9 cellular contexts compared by ENCODE assay signal in the genomic region with DNA sequence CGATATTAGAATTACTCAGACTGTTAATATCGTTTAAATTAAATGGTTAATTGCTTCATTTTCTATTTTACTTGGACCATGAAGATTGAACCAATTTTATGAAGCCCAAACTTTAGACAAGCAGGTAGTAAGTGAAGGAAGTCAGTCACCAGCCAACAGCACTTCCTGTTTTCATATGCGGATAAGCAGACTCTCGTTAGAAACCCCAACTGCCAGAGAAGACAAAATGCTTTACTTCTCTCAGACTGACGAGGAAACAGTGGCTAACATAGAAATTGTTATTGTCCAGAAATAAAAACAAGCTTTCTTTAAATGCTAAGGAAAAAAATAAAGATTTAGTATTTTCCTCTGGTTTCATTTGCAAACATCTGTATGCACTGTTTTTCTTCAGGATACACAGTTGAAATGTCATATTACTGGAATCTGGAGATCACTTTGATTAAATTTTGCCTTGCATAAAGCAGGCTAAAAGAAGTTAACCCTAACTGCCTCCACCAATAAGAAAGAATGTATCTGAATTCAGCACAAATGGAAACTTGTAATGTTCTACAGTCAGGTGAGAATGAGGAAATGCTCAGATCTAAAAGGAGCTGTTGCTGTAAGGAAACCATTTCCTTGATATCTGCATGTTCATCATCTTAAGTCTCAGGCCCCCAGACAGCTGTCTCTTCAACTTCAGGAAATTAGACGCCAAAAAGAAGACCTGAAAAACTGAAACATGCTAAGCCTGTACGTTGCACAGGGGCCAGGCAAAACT.
DNase-seq lines count a peak whose midpoint lies in the region; ATAC-seq and TF ChIP-seq lines count a peak whose summit lies in the region.
"Had no signal": no experiment of that assay in that cellular context is flagged by ENCODE, and none has a peak within 500 bp of the region (broad histone marks: within the 10 kb centered on the region; RNA-seq: fewer than 3 reads in every experiment).

No MANE protein-coding gene starts in this region.

- H3K27me3 Mint-ChIP-seq in activated T-cell treated with anti-CD3 and anti-CD28 coated beads, Interleukin-2, amount 50 U/mL, for 72 hours (ENCODE audit: low read depth), result no peaks in the 10 kb centered on the region
- H3K27me3 Mint-ChIP-seq in activated T-helper 2 cell treated with anti-CD3 and anti-CD28 coated beads, Interferon-gamma antibody, Interleukin-2, Interleukin-4, amounts not matched to agents 10 μg/mL and 5 μg/mL and 100 μg/mL, durations not matched to agents 14 hours and 24 hours and 36 hours (ENCODE audit: low read depth), result no peaks in the 10 kb centered on the region

- WGBS in thymus, result 31% methylated on average over 7 of the region's 7 CpGs

- H3K9me3 Mint-ChIP-seq in activated T-cell treated with anti-CD3 and anti-CD28 coated beads, Interleukin-2, amount 50 U/mL, for 72 hours, result peaks cover 8 to 10% of the 10 kb centered on the region in 2 donors
- peaks cover 26% of the 10 kb centered on the region for H3K9me3 Mint-ChIP-seq in activated T-helper 2 cell treated with anti-CD3 and anti-CD28 coated beads, Interferon-gamma antibody, Interleukin-2, Interleukin-4, amounts not matched to agents 10 μg/mL and 5 μg/mL and 100 μg/mL, durations not matched to agents 14 hours and 24 hours and 36 hours

- H3K9me3 ChIP-seq in thymus (ENCODE audit: control insufficient read depth) (no peaks in the 10 kb centered on the region), ascending aorta (no peaks in the 10 kb centered on the region)

- H3K4me1 ChIP-seq in thymus (ENCODE audit: control insufficient read depth, insufficient read depth, low read length) (no peaks in the 10 kb centered on the region), ascending aorta (no peaks in the 10 kb centered on the region)

- intact Hi-C loops in activated T-helper 2 cell treated with anti-CD3 and anti-CD28 coated beads, Interferon-gamma antibody, Interleukin-2, Interleukin-4, amounts not matched to agents 10 μg/mL and 5 μg/mL and 100 μg/mL, durations not matched to agents 14 hours and 24 hours and 36 hours (cut with micrococcal nuclease), result loop anchor here (5.0 kb wide), 5 partner anchors 44 to 144 kb away; a partner anchor contains a TSS
- intact Hi-C loops in ascending aorta (cut with DNase I), result no loop called here

- H3K4me3 Mint-ChIP-seq in activated T-cell treated with anti-CD3 and anti-CD28 coated beads, Interleukin-2, amount 50 U/mL, for 72 hours, result peak overlapping the region; percentile 59 to 91
- peak overlapping the region; percentile 52 for H3K4me3 Mint-ChIP-seq in activated T-helper 2 cell treated with anti-CD3 and anti-CD28 coated beads, Interferon-gamma antibody, Interleukin-2, Interleukin-4, amounts not matched to agents 10 μg/mL and 5 μg/mL and 100 μg/mL, durations not matched to agents 14 hours and 24 hours and 36 hours (ENCODE audit: low read depth)

- ATAC-seq in activated T-cell treated with anti-CD3 and anti-CD28 coated beads, Interleukin-2, amount 50 U/mL, for 72 hours (replicated peaks in 1 of 2), result peak; percentile 70 to 77
- peak; percentile 64 for ATAC-seq in HG03378 (IDR thresholded peaks at IDR 0.05; ENCODE audit: unreplicated experiment)

- H3K27me3 ChIP-seq in thymus (ENCODE audit: control insufficient read depth, insufficient read depth) (no peaks in the 10 kb centered on the region), ascending aorta (no peaks in the 10 kb centered on the region)

- peaks cover 5 to 8% of the 10 kb centered on the region in 2 donors for H3K36me3 Mint-ChIP-seq in activated T-cell treated with anti-CD3 and anti-CD28 coated beads, Interleukin-2, amount 50 U/mL, for 72 hours (ENCODE audit: insufficient read depth in 2 of 2)
- H3K36me3 Mint-ChIP-seq in activated T-helper 2 cell treated with anti-CD3 and anti-CD28 coated beads, Interferon-gamma antibody, Interleukin-2, Interleukin-4, amounts not matched to agents 10 μg/mL and 5 μg/mL and 100 μg/mL, durations not matched to agents 14 hours and 24 hours and 36 hours (ENCODE audit: low read depth), result peaks cover 32% of the 10 kb centered on the region

- H3K27ac ChIP-seq in thymus (ENCODE audit: low read depth) (peak overlapping the region; percentile 80), ascending aorta (no peak overlapping the region)

- TF ChIP-seq CTCF in ascending aorta (IDR thresholded peaks at IDR 0.05), result no peak

- H3K4me1 Mint-ChIP-seq in activated T-cell treated with anti-CD3 and anti-CD28 coated beads, Interleukin-2, amount 50 U/mL, for 72 hours (ENCODE audit: low read depth), result peaks cover 47% of the 10 kb centered on the region
- H3K4me1 Mint-ChIP-seq in activated T-helper 2 cell treated with anti-CD3 and anti-CD28 coated beads, Interferon-gamma antibody, Interleukin-2, Interleukin-4, amounts not matched to agents 10 μg/mL and 5 μg/mL and 100 μg/mL, durations not matched to agents 14 hours and 24 hours and 36 hours (ENCODE audit: low read depth), result peaks cover 47% of the 10 kb centered on the region

- H3K4me3 ChIP-seq in thymus (ENCODE audit: low read length), result no peak overlapping the region
- no peak overlapping the region for H3K4me3 ChIP-seq in ascending aorta

- peak overlapping the region; percentile 99 for H3K27ac Mint-ChIP-seq in activated T-cell treated with anti-CD3 and anti-CD28 coated beads, Interleukin-2, amount 50 U/mL, for 72 hours
- peak overlapping the region; percentile 97 for H3K27ac Mint-ChIP-seq in activated T-helper 2 cell treated with anti-CD3 and anti-CD28 coated beads, Interferon-gamma antibody, Interleukin-2, Interleukin-4, amounts not matched to agents 10 μg/mL and 5 μg/mL and 100 μg/mL, durations not matched to agents 14 hours and 24 hours and 36 hours

- no peaks in the 10 kb centered on the region for H3K36me3 ChIP-seq in thymus (ENCODE audit: control insufficient read depth, insufficient read depth)
- no peaks in the 10 kb centered on the region for H3K36me3 ChIP-seq in ascending aorta

- peak; percentile 7 to 11 for DNase-seq in activated T-cell treated with anti-CD3 and anti-CD28 coated beads, Interleukin-2, amount 50 U/mL, for 72 hours
- no peak for DNase-seq in activated T-cell treated with anti-CD3 and anti-CD28 coated beads, Interleukin-2, amount 50 U/mL, for 48 hours
- DNase-seq in activated T-helper 2 cell treated with anti-CD3 and anti-CD28 coated beads, Interferon-gamma antibody, Interleukin-2, Interleukin-4, amounts not matched to agents 10 μg/mL and 5 μg/mL and 100 μg/mL, durations not matched to agents 14 hours and 24 hours and 36 hours (ENCODE audit: low spot score), result no peak
- DNase-seq in ascending aorta (ENCODE audit: low spot score in 2 of 2) (no peak), glomerular visceral epithelial cell (ENCODE audit: extremely low spot score) (no peak)
- DNase-seq in activated CD4-positive, alpha-beta T cell treated with anti-CD3 and anti-CD28 coated beads, Interleukin-2, amount 50 U/mL, for 1 hour, result no peak
- DNase-seq: NCI-H748 treated with DMSO at 0.1 percent for 48 hours had no signal

Comparison
In these comparisons a context has a peak if more than half of its experiments do, and no peak if none do; other contexts are left out.
1. DNase-seq: peak in activated T-cell treated with anti-CD3 and anti-CD28 coated beads, Interleukin-2, amount 50 U/mL, for 72 hours (2 of 2); none in activated T-cell treated with anti-CD3 and anti-CD28 coated beads, Interleukin-2, amount 50 U/mL, for 48 hours (0 of 2), activated T-helper 2 cell treated with anti-CD3 and anti-CD28 coated beads, Interferon-gamma antibody, Interleukin-2, Interleukin-4, amounts not matched to agents 10 μg/mL and 5 μg/mL and 100 μg/mL, durations not matched to agents 14 hours and 24 hours and 36 hours (single experiment), ascending aorta (0 of 2), glomerular visceral epithelial cell (single experiment) and activated CD4-positive, alpha-beta T cell treated with anti-CD3 and anti-CD28 coated beads, Interleukin-2, amount 50 U/mL, for 1 hour (single experiment).